Comparison of ENCODE assay signal across 23 cellular contexts in the genomic region with DNA sequence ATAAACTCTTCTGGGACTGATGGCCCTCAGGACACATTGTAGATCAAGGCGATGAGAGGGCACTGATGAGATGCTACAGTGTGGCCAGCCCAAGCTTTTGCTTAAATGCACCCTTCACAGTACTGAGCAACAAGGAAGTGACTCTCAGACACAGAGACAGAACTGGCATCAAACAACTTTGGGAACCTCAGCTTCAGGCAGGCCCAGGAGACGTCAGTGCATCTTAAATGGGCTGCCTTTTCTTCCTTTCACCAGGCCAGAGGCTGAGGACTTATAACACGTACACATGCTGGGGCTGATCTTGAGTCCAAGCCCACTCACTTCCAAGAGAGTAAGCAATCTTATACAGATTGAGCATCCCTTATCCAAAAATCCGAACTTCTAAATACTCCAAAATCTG.
DNase-seq lines count a peak whose midpoint lies in the region; ATAC-seq and TF ChIP-seq lines count a peak whose summit lies in the region.
"Had no signal": no experiment of that assay in that cellular context is flagged by ENCODE, and none has a peak within 500 bp of the region (broad histone marks: within the 10 kb centered on the region; RNA-seq: fewer than 3 reads in every experiment).

No MANE protein-coding gene starts in this region.

- no peaks in the 10 kb centered on the region for H3K36me3 Mint-ChIP-seq in osteocyte (ENCODE audit: unreplicated experiment)
- H3K36me3 Mint-ChIP-seq: CD14-positive monocyte; CD4-positive, alpha-beta memory T cell; CD4-positive, CD25-positive, alpha-beta regulatory T cell; CD8-positive, alpha-beta memory T cell had no signal

- no peak for TF ChIP-seq POLR2A in esophagus muscularis mucosa (IDR thresholded peaks at IDR 0.05; ENCODE audit: low read depth)
- no peak for TF ChIP-seq POLR2A in lower leg skin (IDR thresholded peaks at IDR 0.05)

- no peak overlapping the region for H3K27ac ChIP-seq in esophagus muscularis mucosa (replicated peaks in 1 of 4)
- H3K27ac ChIP-seq: BLaER1 had no signal

- H3K4me3 Mint-ChIP-seq in osteocyte (ENCODE audit: unreplicated experiment), result no peak overlapping the region
- H3K4me3 Mint-ChIP-seq: CD14-positive monocyte; CD4-positive, alpha-beta memory T cell; CD4-positive, CD25-positive, alpha-beta regulatory T cell; CD8-positive, alpha-beta memory T cell had no signal

- DNase-seq in esophagus muscularis mucosa (ENCODE audit: extremely low spot score) (peak; percentile 85), osteocyte (ENCODE audit: extremely low spot score, unreplicated experiment) (peak; percentile 48), NCI-H2196 treated with DMSO at 0.1 percent for 48 hours (lab: John Stamatoyannopoulos, UW; ENCODE audit: unreplicated experiment) (no peak), lower leg skin (ENCODE audit: low spot score in 2 of 2) (no peak)
- DNase-seq: 8988T; ACHN; BE2C; C1 segment of cervical spinal cord; CD4-positive, alpha-beta memory T cell; CD4-positive, CD25-positive, alpha-beta regulatory T cell; CD8-positive, alpha-beta memory T cell; COR-L47; DMS 273 treated with DMSO at 0.1 percent for 48 hours; DMS153; DMS53; DMS79; DND-41; EL; GDM1 had no signal

- H3K27me3 Mint-ChIP-seq in osteocyte (ENCODE audit: unreplicated experiment), result no peaks in the 10 kb centered on the region
- H3K27me3 Mint-ChIP-seq: CD4-positive, CD25-positive, alpha-beta regulatory T cell; CD8-positive, alpha-beta memory T cell had no signal

- no peaks in the 10 kb centered on the region for H3K9me3 ChIP-seq in esophagus muscularis mucosa
- H3K9me3 ChIP-seq: BE2C, BLaER1 had no signal

- H3K4me1 ChIP-seq in esophagus muscularis mucosa, result no peaks in the 10 kb centered on the region
- H3K4me1 ChIP-seq: BE2C, BLaER1 had no signal

- ATAC-seq in HG03025 (IDR thresholded peaks at IDR 0.05; ENCODE audit: low FRiP score, unreplicated experiment), result no peak
- ATAC-seq: GM12878 had no signal

- peaks cover 22% of the 10 kb centered on the region for H3K9me3 Mint-ChIP-seq in osteocyte (ENCODE audit: unreplicated experiment)

- TF ChIP-seq CTCF in esophagus muscularis mucosa (IDR thresholded peaks at IDR 0.05) (no peak), osteocyte (IDR thresholded peaks at IDR 0.05) (no peak), lower leg skin (IDR thresholded peaks at IDR 0.05) (no peak)

- no peaks in the 10 kb centered on the region for H3K27me3 ChIP-seq in esophagus muscularis mucosa
- H3K27me3 ChIP-seq: BE2C, BLaER1 had no signal

- 74% methylated on average over 4 of the region's 4 CpGs for WGBS in esophagus muscularis mucosa
- WGBS in lower leg skin, 2 donors, result 66 to 75% methylated on average over 4 of the region's 4 CpGs

- H3K27ac Mint-ChIP-seq in osteocyte (ENCODE audit: unreplicated experiment), result peak overlapping the region; percentile 44
- H3K27ac Mint-ChIP-seq: CD14-positive monocyte; CD4-positive, alpha-beta memory T cell; CD4-positive, CD25-positive, alpha-beta regulatory T cell had no signal

- intact Hi-C loops in esophagus muscularis mucosa (cut with DNase I) (no loop called here), lower leg skin (cut with DNase I; ENCODE audit: low total_unique reads) (no loop called here)

- H3K4me3 ChIP-seq in esophagus muscularis mucosa (no peak overlapping the region), lower leg skin (ENCODE audit: low read depth, poor library complexity, severe bottlenecking) (no peak overlapping the region)
- H3K4me3 ChIP-seq: BLaER1, GM12878 had no signal

- no peak for TF ChIP-seq EP300 in esophagus muscularis mucosa (IDR thresholded peaks at IDR 0.05)

- no peaks in the 10 kb centered on the region for H3K4me1 Mint-ChIP-seq in osteocyte (ENCODE audit: unreplicated experiment)
- H3K4me1 Mint-ChIP-seq: CD14-positive monocyte; CD4-positive, alpha-beta memory T cell; CD4-positive, CD25-positive, alpha-beta regulatory T cell; CD8-positive, alpha-beta memory T cell had no signal

- no peaks in the 10 kb centered on the region for H3K36me3 ChIP-seq in esophagus muscularis mucosa
- H3K36me3 ChIP-seq: BE2C, BLaER1 had no signal

Comparison
In these comparisons a context has a peak if more than half of its experiments do, and no peak if none do; other contexts are left out.
1. DNase-seq: peak in esophagus muscularis mucosa (single experiment) and osteocyte (single experiment); none in NCI-H2196 treated with DMSO at 0.1 percent for 48 hours (single experiment) and lower leg skin (0 of 2).